In genomic region chr18:13597068-13597467, GRCh38 we compare ENCODE assay signal across 2 cellular contexts.
TF ChIP-seq lines count a peak whose summit lies in the region.

No MANE protein-coding gene starts in this region.

TF ChIP-seq in HCT116, 20 proteins besides CTCF, POLR2A, EP300 and RAD21:
- TF ChIP-seq, protein P1, sequence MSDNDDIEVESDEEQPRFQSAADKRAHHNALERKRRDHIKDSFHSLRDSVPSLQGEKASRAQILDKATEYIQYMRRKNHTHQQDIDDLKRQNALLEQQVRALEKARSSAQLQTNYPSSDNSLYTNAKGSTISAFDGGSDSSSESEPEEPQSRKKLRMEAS (IDR thresholded peaks at IDR 0.05), result no peak
- 0 out of 2 replicates have a peak, but pooled peaks have one; percentile 16 for TF ChIP-seq FOSL1 (IDR thresholded peaks at IDR 0.05; ENCODE audit: low read depth)

TF ChIP-seq in endothelial cell of umbilical vein, 7 proteins besides CTCF, POLR2A, EP300 and RAD21:
- TF ChIP-seq POLR2AphosphoS5 (IDR thresholded peaks at IDR 0.05; ENCODE audit: insufficient read depth, low read depth, low read length), result no peak
- TF ChIP-seq FOS (IDR thresholded peaks at IDR 0.05; ENCODE audit: borderline replicate concordance, insufficient read depth, low read length), result peak; percentile 41
- TF ChIP-seq JUN (IDR thresholded peaks at IDR 0.05; ENCODE audit: borderline replicate concordance, insufficient read depth, insufficient read length, low read depth), result peak; percentile 34
